In the genomic region with DNA sequence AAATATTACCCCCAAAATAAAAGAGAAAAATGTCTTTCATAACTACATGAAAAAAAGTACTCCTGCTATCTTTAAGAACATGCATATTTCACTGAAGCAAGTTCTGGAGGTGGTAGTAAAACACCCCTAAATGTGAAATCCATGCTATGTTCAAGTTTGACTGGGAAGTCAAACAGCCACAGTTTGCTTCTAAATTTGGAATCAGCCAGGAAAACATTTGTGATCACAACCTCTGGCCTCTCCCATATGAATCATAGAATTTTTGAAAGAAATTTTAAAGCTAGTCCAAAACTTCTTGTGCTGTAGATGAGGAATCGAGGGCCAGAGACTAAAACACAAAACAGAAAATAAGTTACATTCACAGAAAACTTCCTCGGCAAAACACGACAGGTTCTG, we compare ENCODE assay signal across 12 cellular contexts. TPM values are rescaled to one million over a fixed set of nuclear protein-coding genes. Genes with fewer than 3 reads are reported as not detected.
A peak's percentile ranks its signal among the peaks of the same experiment; 100 is the strongest.
DNase-seq lines count a peak whose midpoint lies in the region; ATAC-seq and TF ChIP-seq lines count a peak whose summit lies in the region.
"Had no signal": no experiment of that assay in that cellular context is flagged by ENCODE, and none has a peak within 500 bp of the region (broad histone marks: within the 10 kb centered on the region; RNA-seq: fewer than 3 reads in every experiment).

No MANE protein-coding gene starts in this region.

- no peak for TF ChIP-seq CTCF in breast epithelium (IDR thresholded peaks at IDR 0.05)

- no peaks in the 10 kb centered on the region for H3K9me3 ChIP-seq in breast epithelium

- intact Hi-C loops in breast epithelium (cut with DNase I; ENCODE audit: low total_unique reads) (no loop called here), posterior cingulate gyrus (cut with DNase I) (loop anchor here (10.0 kb wide), 1 partner anchor 76 kb away; no protein-coding TSS in a partner anchor)

- no peaks in the 10 kb centered on the region for H3K4me1 ChIP-seq in breast epithelium

- no peak for DNase-seq in breast epithelium (ENCODE audit: low spot score in 2 of 2)
- peak; percentile 16 for DNase-seq in left kidney (ENCODE audit: low read depth, low spot score)
- DNase-seq in superior temporal gyrus (ENCODE audit: extremely low spot score), result peak; percentile 54
- DNase-seq in posterior cingulate gyrus, result no peak
- DNase-seq in effector CD4-positive, alpha-beta T cell, result no peak
- DNase-seq in D341Med (ENCODE audit: low spot score), result no peak
- DNase-seq: activated CD4-positive, alpha-beta T cell treated with anti-CD3 and anti-CD28 coated beads, Interleukin-2, amount 10 ng/mL, durations not matched to agents 24 days and 14 days; DMS 273 treated with DMSO at 0.1 percent for 48 hours; H7; NCI-H1092 had no signal

- no peaks in the 10 kb centered on the region for H3K36me3 ChIP-seq in breast epithelium

- H3K27ac ChIP-seq in breast epithelium, result peak overlapping the region; percentile 83 to 85

- ATAC-seq in HG02938 (IDR thresholded peaks at IDR 0.05; ENCODE audit: unreplicated experiment), result peak; percentile 7
- no peak for ATAC-seq in GM18511 (IDR thresholded peaks at IDR 0.05; ENCODE audit: unreplicated experiment)

- no peak for TF ChIP-seq POLR2A in breast epithelium (IDR thresholded peaks at IDR 0.05)

- peak overlapping the region in 1 of 3 donors; percentile 10 for H3K4me3 ChIP-seq in breast epithelium

- H3K27me3 ChIP-seq in breast epithelium, result no peaks in the 10 kb centered on the region

RNA-seq across cellular contexts. Expression of a gene that starts 6.6 kb away (rescaled TPM):
- 100 to 1,000 TPM in 1 of 3 donors, 10 to 100 TPM in 2; 51.1 to 135 (median 69.8) TPM for total RNA-seq in breast epithelium

RNA-seq across cellular contexts. Expression of a gene that starts 35.1 kb away (rescaled TPM):
- 10 to 100 TPM; 23.7 to 36.7 (median 28.8) TPM for total RNA-seq in breast epithelium

Comparison
In these comparisons a context has a peak if more than half of its experiments do, and no peak if none do; other contexts are left out.
1. DNase-seq: peak in left kidney (single experiment) and superior temporal gyrus (single experiment); none in breast epithelium (0 of 2), posterior cingulate gyrus (0 of 10), effector CD4-positive, alpha-beta T cell (single experiment) and D341Med (single experiment).